In genomic region chr3:154428369-154429206, GRCh38 we compare ENCODE assay signal across 10 cellular contexts. TPM values are rescaled to one million over a fixed set of nuclear protein-coding genes. Genes with fewer than 3 reads are reported as not detected.
DNase-seq lines count a peak whose midpoint lies in the region; ATAC-seq, FAIRE-seq and TF ChIP-seq lines count a peak whose summit lies in the region.
"Had no signal": no experiment of that assay in that cellular context is flagged by ENCODE, and none has a peak within 500 bp of the region (broad histone marks: within the 10 kb centered on the region; RNA-seq: fewer than 3 reads in every experiment).

No MANE protein-coding gene starts in this region.

- peak overlapping the region; percentile 35 for H3K4me2 ChIP-seq in fibroblast of lung (ENCODE audit: extremely low read depth, insufficient read depth, low read length)

- WGBS in pancreas, 2 donors: 2% methylated on average over 58 of the region's 58 CpGs
- 1 to 3% (median 2%) methylated on average over 53 to 58 of the region's 58 CpGs for WGBS in ovary, 3 donors

- TF ChIP-seq EP300 in ovary (IDR thresholded peaks at IDR 0.05): no peak

- FAIRE-seq in pancreas (lab: Jason Lieb, UNC): no peak

- DNase-seq in D341Med (ENCODE audit: low spot score) (peak; percentile 61), NCI-H69 (lab: John Stamatoyannopoulos, UW) (peak; percentile 47), fibroblast of lung (ENCODE audit: low read depth in 2 of 2) (no peak), pancreas (peak in 4 of 6 donors; percentile 6 to 55 (median 30)), RWPE1 (ENCODE audit: low spot score) (no peak), ovary (no peak), NCI-H446 (lab: John Stamatoyannopoulos, UW) (no peak)
- DNase-seq: NCI-H226 had no signal

- ATAC-seq in pancreas: peak in 3 of 4 donors; percentile 35 to 62 (median 60)
- ATAC-seq in HG02884 (IDR thresholded peaks at IDR 0.05; ENCODE audit: unreplicated experiment): no peak

- no peak overlapping the region for H3K9ac ChIP-seq in fibroblast of lung (ENCODE audit: insufficient read depth, low read length)

- H2AFZ ChIP-seq in fibroblast of lung (ENCODE audit: low read length): no peak overlapping the region

- CTCF ChIA-PET in RWPE1 (lab: Yijun Ruan, JAX): no interaction called here

- no peaks in the 10 kb centered on the region for H3K9me3 ChIP-seq in fibroblast of lung (ENCODE audit: control insufficient read depth, insufficient read depth, low read depth, low read length)
- H3K9me3 ChIP-seq in pancreas: no peaks in the 10 kb centered on the region
- no peaks in the 10 kb centered on the region for H3K9me3 ChIP-seq in ovary

- no peaks in the 10 kb centered on the region for H3K79me2 ChIP-seq in fibroblast of lung (ENCODE audit: control insufficient read depth, insufficient read depth, low read length)

- H3K4me3 ChIP-seq in fibroblast of lung (replicated peaks in 1 of 4; ENCODE audit: control extremely low read depth in 1 of 4, insufficient read depth in 1 of 4, low read depth in 3 of 4, low read length in 4 of 4): peak overlapping the region in 2 of 4 experiments; percentile 20 to 26
- H3K4me3 ChIP-seq in pancreas: peak overlapping the region in 1 of 4 donors; percentile 17
- no peak overlapping the region for H3K4me3 ChIP-seq in ovary

- H3K27ac ChIP-seq in fibroblast of lung (ENCODE audit: insufficient read depth, low read length): no peak overlapping the region
- H3K27ac ChIP-seq in pancreas: no peak overlapping the region
- H3K27ac ChIP-seq in RWPE1: no peak overlapping the region
- no peak overlapping the region for H3K27ac ChIP-seq in ovary

- H3K36me3 ChIP-seq in fibroblast of lung (ENCODE audit: control insufficient read depth, insufficient read depth, low read length) (no peaks in the 10 kb centered on the region), pancreas (no peaks in the 10 kb centered on the region), ovary (no peaks in the 10 kb centered on the region)

- no peaks in the 10 kb centered on the region for H4K20me1 ChIP-seq in fibroblast of lung (ENCODE audit: control insufficient read depth, extremely low read depth, insufficient read depth, low read length)

- POLR2A ChIA-PET in RWPE1 (lab: Yijun Ruan, JAX; ENCODE audit: low non-redundant PET): no interaction called here

- H3K4me1 ChIP-seq in fibroblast of lung (ENCODE audit: control insufficient read depth, extremely low read depth, insufficient read depth, low read length): no peaks in the 10 kb centered on the region
- peaks cover 0 to 3% (median 0%) of the 10 kb centered on the region in 3 donors for H3K4me1 ChIP-seq in pancreas
- no peaks in the 10 kb centered on the region for H3K4me1 ChIP-seq in ovary (ENCODE audit: insufficient read depth)

- intact Hi-C loops in pancreas (cut with DNase I) (no loop called here), ovary (cut with DNase I) (no loop called here)

- no peak for TF ChIP-seq CTCF in fibroblast of lung (conservative IDR thresholded peaks at IDR 0.05 in 1 of 2, IDR thresholded peaks at IDR 0.05 in 1 of 2; ENCODE audit: low read depth in 1 of 2, low read length in 2 of 2)
- no peak for TF ChIP-seq CTCF in pancreas (IDR thresholded peaks at IDR 0.05)
- no peak for TF ChIP-seq CTCF in RWPE1 (conservative IDR thresholded peaks at IDR 0.05; ENCODE audit: low read depth)
- TF ChIP-seq CTCF in ovary (IDR thresholded peaks at IDR 0.05): no peak

- no peaks in the 10 kb centered on the region for H3K27me3 ChIP-seq in fibroblast of lung (ENCODE audit: control insufficient read depth, insufficient read depth, low read length)
- H3K27me3 ChIP-seq in pancreas: peaks cover 0 to 23% (median 0%) of the 10 kb centered on the region in 4 donors
- no peaks in the 10 kb centered on the region for H3K27me3 ChIP-seq in ovary

- no peak for TF ChIP-seq POLR2A in ovary (IDR thresholded peaks at IDR 0.05)

RNA-seq across cellular contexts. Expression of gene GPR149, which starts 1.4 kb away (rescaled TPM):
- total RNA-seq in fibroblast of lung (not detected in 2 replicates), pancreas (under 1 TPM in 2 of 6 donors, not detected in 4; 0.12 to 0.15 TPM), ovary (not detected)
- polyA plus RNA-seq in fibroblast of lung (not detected in 2 replicates), pancreas (under 1 TPM in 1 of 2 donors, not detected in 1; 0.16 TPM), ovary (not detected)
- polyA plus RNA-seq in fibroblast of lung (2012): not detected in 2 replicates
- polyA minus RNA-seq in fibroblast of lung (ENCODE audit: low replicate concordance): not detected in 2 replicates
- total RNA-seq: Daoy had no signal

Comparison
In these comparisons a context has a peak if more than half of its experiments do, and no peak if none do; other contexts are left out.
1. DNase-seq: peak in D341Med (single experiment), NCI-H69 (single experiment) and pancreas (4 of 6); none in fibroblast of lung (0 of 2), RWPE1 (single experiment), ovary (0 of 5) and NCI-H446 (0 of 2).